22 cellular contexts compared by ENCODE assay signal in the genomic region with DNA sequence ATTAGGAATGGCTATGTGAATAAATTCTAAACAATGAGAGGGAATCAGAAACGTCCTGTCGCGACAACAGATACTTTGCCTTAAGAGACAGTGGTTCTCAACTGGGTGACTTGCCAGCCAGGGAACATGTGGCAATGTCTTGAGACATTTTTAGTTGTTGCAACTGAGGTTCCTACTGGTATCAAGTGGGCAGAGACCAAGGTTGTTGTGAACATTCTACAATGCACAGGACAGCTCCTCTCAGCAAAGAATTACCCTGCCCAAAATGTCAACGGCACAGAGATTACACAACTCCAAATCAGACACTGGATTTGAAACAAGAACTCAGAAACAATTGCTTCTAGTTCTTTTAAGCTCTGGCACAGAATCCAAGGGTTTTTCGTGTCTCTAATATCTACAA.
"Had no signal": no experiment of that assay in that cellular context is flagged by ENCODE, and none has a peak within 500 bp of the region (broad histone marks: within the 10 kb centered on the region; RNA-seq: fewer than 3 reads in every experiment).

No MANE protein-coding gene starts in this region.

- H3K4me3 ChIP-seq: heart left ventricle, lung, psoas muscle, stomach, thoracic aorta, transverse colon had no signal

- ATAC-seq: esophagus mucosa; heart left ventricle; left colon; left ventricle myocardium superior; naive thymus-derived CD4-positive, alpha-beta T cell; sciatic nerve had no signal

- H3K79me2 ChIP-seq: parathyroid adenoma had no signal

- H3K27me3 ChIP-seq: transverse colon had no signal

- H3K9ac ChIP-seq: parathyroid adenoma had no signal

- H3K4me1 ChIP-seq: heart left ventricle, parathyroid adenoma, stomach, transverse colon had no signal

- H3K27ac ChIP-seq: heart left ventricle, parathyroid adenoma, psoas muscle, stomach, thoracic aorta had no signal

- H3K9me3 ChIP-seq: heart left ventricle, psoas muscle, stomach, thoracic aorta, transverse colon had no signal

- FAIRE-seq: endometrium had no signal

- H3K36me3 ChIP-seq: heart left ventricle, stomach, thoracic aorta, transverse colon had no signal

- H2AFZ ChIP-seq: parathyroid adenoma had no signal

- DNase-seq: effector memory CD4-positive, alpha-beta T cell; foreskin fibroblast; heart left ventricle; hippocampal formation; left colon; left ventricle myocardium superior; mesendoderm; naive thymus-derived CD4-positive, alpha-beta T cell; nephron progenitor cell; small intestine; stimulated activated CD4-positive, alpha-beta T cell treated with anti-CD3 and anti-CD28 coated beads, Interleukin-12 subunit alpha, Interleukin-12 subunit beta, amount 100 ng/mL, for 4 hours; stimulated activated naive CD4-positive, alpha-beta T cell; stomach; substantia nigra; transverse colon had no signal
